1 cellular context compared by ENCODE assay signal in genomic region chr6:106325336-106326178, GRCh38.
TF ChIP-seq lines count a peak whose summit lies in the region.

Gene ATG5, minus strand, starts transcription at chr6:106325760. Its CDS starts 9,552 bp downstream, at chr6:106316208.

TF ChIP-seq in K562, 482 proteins besides CTCF, POLR2A, EP300 and RAD21 (continued from another document and continues in another):
- TF ChIP-seq ZNF407 (IDR thresholded peaks at IDR 0.05; ENCODE audit: low read depth), result no peak
- TF ChIP-seq KAT7 (CRISPR knock-in tag; IDR thresholded peaks at IDR 0.05; ENCODE audit: borderline replicate concordance), result peak; percentile 91; the same call in 1 of the 2 replicates
- no peak for TF ChIP-seq GATA2 (CRISPR knock-in tag; IDR thresholded peaks at IDR 0.05)
- TF ChIP-seq BDP1 (IDR thresholded peaks at IDR 0.05; ENCODE audit: insufficient read depth, insufficient read length), result no peak
- TF ChIP-seq MEF2D (tag; conservative IDR thresholded peaks at IDR 0.05; ENCODE audit: low read depth), result no peak
- TF ChIP-seq ZNF431 (CRISPR knock-in tag; IDR thresholded peaks at IDR 0.05), result 0 out of 2 replicates have a peak, but pooled peaks have one; percentile 49
- no peak for TF ChIP-seq HSF4 (CRISPR knock-in tag; IDR thresholded peaks at IDR 0.05; ENCODE audit: borderline replicate concordance)
- no peak for TF ChIP-seq TRIM28 (IDR thresholded peaks at IDR 0.05)
- 0 out of 2 replicates have a peak, but pooled peaks have one; percentile 64 for TF ChIP-seq ELF4 (CRISPR knock-in tag; IDR thresholded peaks at IDR 0.05)
- TF ChIP-seq RHOXF2B (CRISPR knock-in tag; conservative IDR thresholded peaks at IDR 0.05), result no peak; the same call in 1 of the 2 replicates
- peak; percentile 81 for TF ChIP-seq TAF1 (IDR thresholded peaks at IDR 0.05; ENCODE audit: control insufficient read depth, extremely low read depth, insufficient read depth, low read length, severe bottlenecking)
- no peak for TF ChIP-seq CAMTA2 (CRISPR knock-in tag; conservative IDR thresholded peaks at IDR 0.05)
- no peak for TF ChIP-seq ZNF354B (CRISPR knock-in tag; IDR thresholded peaks at IDR 0.05)
- TF ChIP-seq POLR2B (IDR thresholded peaks at IDR 0.05; ENCODE audit: low read depth, partially characterized antibody), result peak; percentile 91
- no peak; the same call in 1 of the 2 replicates for TF ChIP-seq ZNF79 (CRISPR knock-in tag; IDR thresholded peaks at IDR 0.05; ENCODE audit: low read depth)
- TF ChIP-seq GTF2A2 (tag; IDR thresholded peaks at IDR 0.05), result no peak
- no peak for TF ChIP-seq STAT5A (IDR thresholded peaks at IDR 0.05; ENCODE audit: borderline replicate concordance, low read length)
- TF ChIP-seq MEIS2 (IDR thresholded peaks at IDR 0.05; ENCODE audit: partially characterized antibody), result peak; percentile 66
- no peak for TF ChIP-seq MCM5 (IDR thresholded peaks at IDR 0.05; ENCODE audit: low read depth)
- peak in 1 of 2 experiments; percentile 85; a peak in 1 of 4 replicates for TF ChIP-seq SIN3A (IDR thresholded peaks at IDR 0.05; ENCODE audit: borderline replicate concordance in 2 of 2, control insufficient read depth in 1 of 2, low read depth in 2 of 2, low read length in 2 of 2)
- TF ChIP-seq ZNF41 (CRISPR knock-in tag; conservative IDR thresholded peaks at IDR 0.05), result no peak
- peak; percentile 36; the same call in 1 of the 2 replicates for TF ChIP-seq TCF7L2 (IDR thresholded peaks at IDR 0.05; ENCODE audit: low read depth, low read length)
- no peak for TF ChIP-seq ZNF134 (CRISPR knock-in tag; conservative IDR thresholded peaks at IDR 0.05)
- no peak for TF ChIP-seq OTX1 (CRISPR knock-in tag; IDR thresholded peaks at IDR 0.05)
- TF ChIP-seq BCOR (IDR thresholded peaks at IDR 0.05), result no peak; the same call in 1 of the 2 replicates
- TF ChIP-seq ZNF277 (CRISPR knock-in tag; IDR thresholded peaks at IDR 0.05; ENCODE audit: borderline replicate concordance), result no peak
- TF ChIP-seq CREB5 (CRISPR knock-in tag; IDR thresholded peaks at IDR 0.05), result no peak
- no peak for TF ChIP-seq ZZZ3 (IDR thresholded peaks at IDR 0.05)
- TF ChIP-seq CHCHD3 (CRISPR knock-in tag; IDR thresholded peaks at IDR 0.05), result no peak
- TF ChIP-seq ZNF668 (CRISPR knock-in tag; IDR thresholded peaks at IDR 0.05), result no peak
- peak; percentile 52; the same call in 1 of the 2 replicates for TF ChIP-seq ZBTB26 (CRISPR knock-in tag; IDR thresholded peaks at IDR 0.05)
- TF ChIP-seq ESRRB (CRISPR knock-in tag; IDR thresholded peaks at IDR 0.05; ENCODE audit: borderline replicate concordance), result no peak
- TF ChIP-seq AFF4 (CRISPR knock-in tag; IDR thresholded peaks at IDR 0.05), result peak; percentile 74
- no peak for TF ChIP-seq MTF1 (CRISPR knock-in tag; IDR thresholded peaks at IDR 0.05; ENCODE audit: borderline replicate concordance)
- TF ChIP-seq ZNF140 (CRISPR knock-in tag; IDR thresholded peaks at IDR 0.05), result no peak
- TF ChIP-seq KDM5B (IDR thresholded peaks at IDR 0.05; ENCODE audit: insufficient replicate concordance, low read depth, low read length), result peak; percentile 92
- TF ChIP-seq BMI1 (IDR thresholded peaks at IDR 0.05; ENCODE audit: low read length), result no peak
- TF ChIP-seq SNRNP70 (optimal IDR thresholded peaks at IDR 0.05; ENCODE audit: low read depth, low read length), result no peak
- peak; percentile 95 to 96 for TF ChIP-seq FOXK2 (conservative IDR thresholded peaks at IDR 0.05 in 1 of 2, IDR thresholded peaks at IDR 0.05 in 1 of 2; ENCODE audit: low read depth in 2 of 2)
- TF ChIP-seq CSDE1 (IDR thresholded peaks at IDR 0.05), result peak in 1 of 2 experiments; percentile 78; a peak in 1 of 4 replicates
- no peak for TF ChIP-seq XRCC4 (IDR thresholded peaks at IDR 0.05; ENCODE audit: extremely low read depth, insufficient read depth, insufficient read length)
- peak; percentile 87; the same call in 1 of the 2 replicates for TF ChIP-seq ZNF609 (CRISPR knock-in tag; IDR thresholded peaks at IDR 0.05; ENCODE audit: borderline replicate concordance)
- peak; percentile 100 for TF ChIP-seq CREM (IDR thresholded peaks at IDR 0.05; ENCODE audit: low read depth)
- TF ChIP-seq NCOA2 (IDR thresholded peaks at IDR 0.05; ENCODE audit: partially characterized antibody in 2 of 2), result no peak
